10 cellular contexts compared by ENCODE assay signal in genomic region chr4:80462537-80463207, GRCh38.
DNase-seq lines count a peak whose midpoint lies in the region; ATAC-seq and TF ChIP-seq lines count a peak whose summit lies in the region.
"Had no signal": no experiment of that assay in that cellular context is flagged by ENCODE, and none has a peak within 500 bp of the region (broad histone marks: within the 10 kb centered on the region; RNA-seq: fewer than 3 reads in every experiment).

No MANE protein-coding gene starts in this region.

- H3K4me2 ChIP-seq in MM.1S (ENCODE audit: low read depth, low read length): peak overlapping the region; percentile 18; the same call in 1 of the 2 replicates

- no peaks in the 10 kb centered on the region for H3K27me3 ChIP-seq in CD4-positive, alpha-beta memory T cell (ENCODE audit: insufficient read depth, low read length)
- H3K27me3 ChIP-seq in MM.1S (replicated peaks; ENCODE audit: insufficient read depth, low read length) (no peaks in the 10 kb centered on the region), SJCRH30 (no peaks in the 10 kb centered on the region)

- no peaks in the 10 kb centered on the region for H3K9me3 ChIP-seq in CD4-positive, alpha-beta memory T cell (ENCODE audit: control insufficient read depth in 1 of 2, low read length in 2 of 2)
- H3K9me3 ChIP-seq in MM.1S (replicated peaks; ENCODE audit: insufficient read depth, low read length) (no peaks in the 10 kb centered on the region), SJCRH30 (replicated peaks) (no peaks in the 10 kb centered on the region)

- in situ Hi-C loops in KBM-7 (cut with MboI; ENCODE audit: low pct_unique_long_range_greater_than_20kb, low sequenced_read_pairs): no loop called here

- peaks cover 0 to 7% of the 10 kb centered on the region in 2 donors for H3K36me3 Mint-ChIP-seq in CD4-positive, alpha-beta memory T cell

- no peaks in the 10 kb centered on the region for H3K36me3 ChIP-seq in CD4-positive, alpha-beta memory T cell (ENCODE audit: insufficient read depth, low read length)
- H3K36me3 ChIP-seq in MM.1S (replicated peaks; ENCODE audit: insufficient read depth, low read length): no peaks in the 10 kb centered on the region
- no peaks in the 10 kb centered on the region for H3K36me3 ChIP-seq in SJCRH30

- CTCF ChIA-PET in CD4-positive, alpha-beta memory T cell (lab: Charles Lee; ENCODE audit: partially characterized antibody): interaction anchor here (0.7 to 1.2 kb wide), 4 partner anchors 29 to 527 kb away, joined by 3 to 4 read pairs (median 4); no protein-coding TSS in a partner anchor

- H3F3A ChIP-seq in MM.1S (ENCODE audit: insufficient read depth, low read length): no peaks in the 10 kb centered on the region

- H4K20me1 ChIP-seq in MM.1S (ENCODE audit: insufficient read depth, low read length): no peaks in the 10 kb centered on the region

- no peak overlapping the region for H3K9ac ChIP-seq in MM.1S (ENCODE audit: low read length)
- H3K9ac ChIP-seq: parathyroid adenoma had no signal

- peak overlapping the region; percentile 76 to 86 (median 81) for H3K4me3 Mint-ChIP-seq in CD4-positive, alpha-beta memory T cell

- no peaks in the 10 kb centered on the region for H3K79me2 ChIP-seq in MM.1S (ENCODE audit: low read length)
- H3K79me2 ChIP-seq: parathyroid adenoma had no signal

- peaks cover 18% of the 10 kb centered on the region for H3K4me1 ChIP-seq in CD4-positive, alpha-beta memory T cell (ENCODE audit: insufficient read depth, low read length)
- H3K4me1 ChIP-seq in MM.1S (ENCODE audit: low read length): peaks cover 3% of the 10 kb centered on the region; the same call in 1 of the 2 replicates
- H3K4me1 ChIP-seq in SJCRH30: no peaks in the 10 kb centered on the region
- H3K4me1 ChIP-seq: parathyroid adenoma had no signal

- no peak for TF ChIP-seq CTCF in MM.1S (IDR thresholded peaks at IDR 0.05; ENCODE audit: low read length)

- no peak overlapping the region for H3K27ac ChIP-seq in CD4-positive, alpha-beta memory T cell (ENCODE audit: low read depth, low read length)
- H3K27ac ChIP-seq in MM.1S (ENCODE audit: low read length) (no peak overlapping the region), SJCRH30 (no peak overlapping the region)
- H3K27ac ChIP-seq: parathyroid adenoma had no signal

- DNase-seq in CD4-positive, alpha-beta memory T cell: peak in 4 of 5 donors; percentile 6 to 27 (median 18)
- DNase-seq in MM.1S: peak; percentile 41
- peak; percentile 66 for DNase-seq in fibroblast of peridontal ligament (ENCODE audit: extremely low read depth)
- DNase-seq in KBM-7: no peak
- no peak for DNase-seq in SW480 (ENCODE audit: low spot score)
- no peak for DNase-seq in SJCRH30
- DNase-seq: activated CD4-positive, CD25-positive, alpha-beta regulatory T cell treated with anti-CD3 and anti-CD28 coated beads, Interleukin-2, amount 50 U/mL, for 72 hours had no signal

- peaks cover 19 to 40% (median 26%) of the 10 kb centered on the region in 4 donors for H3K4me1 Mint-ChIP-seq in CD4-positive, alpha-beta memory T cell

- H2AFZ ChIP-seq in MM.1S (ENCODE audit: low read length): peak overlapping the region; percentile 21; the same call in 1 of the 2 replicates
- H2AFZ ChIP-seq: parathyroid adenoma had no signal

- H3K9me3 Mint-ChIP-seq in CD4-positive, alpha-beta memory T cell: peaks cover 0 to 5% (median 0%) of the 10 kb centered on the region in 8 donors

- ATAC-seq in GM21367 (IDR thresholded peaks at IDR 0.05; ENCODE audit: unreplicated experiment) (peak; percentile 74), GM19035 (IDR thresholded peaks at IDR 0.05; ENCODE audit: unreplicated experiment) (no peak)

- peak overlapping the region in 6 of 7 donors; percentile 12 to 87 (median 82) for H3K27ac Mint-ChIP-seq in CD4-positive, alpha-beta memory T cell

- no peaks in the 10 kb centered on the region for H3K9me2 ChIP-seq in MM.1S (replicated peaks; ENCODE audit: insufficient read depth, low read length)

- intact Hi-C loops in CD4-positive, alpha-beta memory T cell (cut with micrococcal nuclease): loop anchor here (2.0 to 5.0 kb wide), 2 partner anchors 30 to 70 kb away; no protein-coding TSS in a partner anchor

- H3K27me3 Mint-ChIP-seq in CD4-positive, alpha-beta memory T cell: peaks cover 0 to 1% of the 10 kb centered on the region in 2 donors

- peak overlapping the region in 1 of 2 donors; percentile 10 for H3K4me3 ChIP-seq in CD4-positive, alpha-beta memory T cell (ENCODE audit: low read length in 2 of 2)
- H3K4me3 ChIP-seq in MM.1S (ENCODE audit: low read length): no peak overlapping the region
- no peak overlapping the region for H3K4me3 ChIP-seq in SJCRH30

- POLR2A ChIA-PET in CD4-positive, alpha-beta memory T cell (lab: Charles Lee; ENCODE audit: partially characterized antibody): interaction anchor here (1.4 kb wide), 2 partner anchors 18 to 30 kb away, joined by 3 to 5 read pairs; no protein-coding TSS in a partner anchor

Comparison
In these comparisons a context has a peak if more than half of its experiments do, and no peak if none do; other contexts are left out.
1. DNase-seq: peak in CD4-positive, alpha-beta memory T cell (4 of 5), MM.1S (single experiment) and fibroblast of peridontal ligament (single experiment); none in KBM-7 (single experiment), SW480 (single experiment) and SJCRH30 (0 of 2).